8 cellular contexts compared by ENCODE assay signal in genomic region chr11:107799245-107799859, GRCh38. TPM values are rescaled to one million over a fixed set of nuclear protein-coding genes. Genes with fewer than 3 reads are reported as not detected.
DNase-seq lines count a peak whose midpoint lies in the region; ATAC-seq, FAIRE-seq and TF ChIP-seq lines count a peak whose summit lies in the region.

No MANE protein-coding gene starts in this region.

- ATAC-seq in HG02642 (IDR thresholded peaks at IDR 0.05; ENCODE audit: poor library complexity, unreplicated experiment): peak; percentile 85

- no peak overlapping the region for H3K4me3 ChIP-seq in WERI-Rb-1 (ENCODE audit: low read depth, low read length)
- no peak overlapping the region for H3K4me3 ChIP-seq in bronchial epithelial cell (ENCODE audit: low read depth, low read length)
- H3K4me3 ChIP-seq in kidney epithelial cell (ENCODE audit: low read depth, low read length): no peak overlapping the region

- H3K9me3 ChIP-seq in WERI-Rb-1 (ENCODE audit: severe bottlenecking): no peaks in the 10 kb centered on the region

- no peak overlapping the region for H3K27ac ChIP-seq in WERI-Rb-1

- no peak for FAIRE-seq in bronchial epithelial cell (lab: Jason Lieb, UNC)

- peaks cover 7% of the 10 kb centered on the region for H3K36me3 ChIP-seq in WERI-Rb-1
- peaks cover 4% of the 10 kb centered on the region for H3K36me3 ChIP-seq in bronchial epithelial cell (ENCODE audit: control insufficient read depth, insufficient read depth, low read length)
- no peaks in the 10 kb centered on the region for H3K36me3 ChIP-seq in kidney epithelial cell (ENCODE audit: control insufficient read depth, insufficient read depth, low read length)

- H3K27me3 ChIP-seq in WERI-Rb-1 (ENCODE audit: insufficient read depth, low read depth, severe bottlenecking) (no peaks in the 10 kb centered on the region), bronchial epithelial cell (ENCODE audit: control insufficient read depth, insufficient read depth, low read length) (no peaks in the 10 kb centered on the region), kidney epithelial cell (ENCODE audit: control insufficient read depth, insufficient read depth, low read length) (no peaks in the 10 kb centered on the region)

- peak; percentile 36 for DNase-seq in SIG-M5 treated with dmso at 0.1 percent for 504 hours (lab: John Stamatoyannopoulos, UW; ENCODE audit: unreplicated experiment)
- no peak for DNase-seq in SIG-M5 (lab: John Stamatoyannopoulos, UW)
- peak; percentile 22 for DNase-seq in NCI-H2029 (lab: John Stamatoyannopoulos, UW)
- peak; percentile 67 for DNase-seq in WERI-Rb-1
- peak; percentile 54 for DNase-seq in bronchial epithelial cell (ENCODE audit: low read depth)
- no peak for DNase-seq in kidney epithelial cell (ENCODE audit: low read depth)
- DNase-seq in stimulated activated CD4-positive, alpha-beta T cell treated with anti-CD3 and anti-CD28 coated beads, Interleukin-4, amount 100 ng/mL, for 1 hour: peak; percentile 63

- TF ChIP-seq CTCF in WERI-Rb-1 (IDR thresholded peaks at IDR 0.05; ENCODE audit: low read depth, low read length) (peak; percentile 77), bronchial epithelial cell (IDR thresholded peaks at IDR 0.05; ENCODE audit: insufficient read depth, low read length, severe bottlenecking) (peak; percentile 87), kidney epithelial cell (IDR thresholded peaks at IDR 0.05; ENCODE audit: insufficient read depth, low read length, poor library complexity, severe bottlenecking) (peak; percentile 89)

RNA-seq across cellular contexts. Expression of gene SLC35F2, which starts 59.2 kb away (rescaled TPM):
- 34.8 and 72.7 TPM in 2 replicates for total RNA-seq in bronchial epithelial cell
- 44.8 and 48.1 TPM in 2 replicates for total RNA-seq in kidney epithelial cell

Comparison
In these comparisons a context has a peak if more than half of its experiments do, and no peak if none do; other contexts are left out.
1. DNase-seq: peak in SIG-M5 treated with dmso at 0.1 percent for 504 hours (single experiment), NCI-H2029 (single experiment), WERI-Rb-1 (single experiment), bronchial epithelial cell (single experiment) and stimulated activated CD4-positive, alpha-beta T cell treated with anti-CD3 and anti-CD28 coated beads, Interleukin-4, amount 100 ng/mL, for 1 hour (single experiment); none in SIG-M5 (single experiment) and kidney epithelial cell (single experiment).
2. Peak in every context shown above with its lines, with median percentiles within 50 percentile points of each other: CTCF ChIP-seq.